In genomic region chr3:150072576-150072975, GRCh38 we compare ENCODE assay signal across 14 cellular contexts.
DNase-seq lines count a peak whose midpoint lies in the region; ATAC-seq and TF ChIP-seq lines count a peak whose summit lies in the region.
"Had no signal": no experiment of that assay in that cellular context is flagged by ENCODE, and none has a peak within 500 bp of the region (broad histone marks: within the 10 kb centered on the region; RNA-seq: fewer than 3 reads in every experiment).

No MANE protein-coding gene starts in this region.

- no peak overlapping the region for H3K4me3 ChIP-seq in SJCRH30
- H3K4me3 ChIP-seq in mesodermal cell (ENCODE audit: extremely low read depth, insufficient read depth, low read length, poor library complexity, severe bottlenecking): no peak overlapping the region
- no peak overlapping the region for H3K4me3 ChIP-seq in smooth muscle cell
- H3K4me3 ChIP-seq in osteoblast (ENCODE audit: insufficient read depth, low read length): no peak overlapping the region
- H3K4me3 ChIP-seq in right lobe of liver: no peak overlapping the region

- no peak overlapping the region for H3K4me3 Mint-ChIP-seq in activated T-helper 17 cell treated with anti-CD3 and anti-CD28 coated beads, Interleukin-2, amount 50 U/mL, for 72 hours
- H3K4me3 Mint-ChIP-seq: CD14-positive monocyte; CD8-positive, alpha-beta T cell; IgD-negative memory B cell had no signal

- H4K20me1 ChIP-seq in smooth muscle cell (ENCODE audit: low read depth) (no peaks in the 10 kb centered on the region), osteoblast (ENCODE audit: insufficient read depth, low read length) (no peaks in the 10 kb centered on the region)

- H3K4me1 Mint-ChIP-seq in activated T-helper 17 cell treated with anti-CD3 and anti-CD28 coated beads, Interleukin-2, amount 50 U/mL, for 72 hours: no peaks in the 10 kb centered on the region
- H3K4me1 Mint-ChIP-seq: CD14-positive monocyte had no signal

- no peak for TF ChIP-seq POLR2A in right lobe of liver (IDR thresholded peaks at IDR 0.05)

- H3K27ac Mint-ChIP-seq in activated T-helper 17 cell treated with anti-CD3 and anti-CD28 coated beads, Interleukin-2, amount 50 U/mL, for 72 hours: no peak overlapping the region
- H3K27ac Mint-ChIP-seq: CD14-positive monocyte; CD8-positive, alpha-beta T cell; IgD-negative memory B cell had no signal

- H3K9ac ChIP-seq in smooth muscle cell (ENCODE audit: low read depth): no peak overlapping the region

- peak overlapping the region; percentile 99 for H3K27ac ChIP-seq in SJCRH30
- H3K27ac ChIP-seq in mesodermal cell (ENCODE audit: low read depth, low read length, severe bottlenecking): peak overlapping the region; percentile 67
- peak overlapping the region; percentile 53 for H3K27ac ChIP-seq in smooth muscle cell (ENCODE audit: low read depth)
- H3K27ac ChIP-seq in osteoblast (ENCODE audit: low read depth, low read length): no peak overlapping the region
- H3K27ac ChIP-seq in right lobe of liver: no peak overlapping the region
- H3K27ac ChIP-seq: 22Rv1 had no signal

- intact Hi-C loops in right lobe of liver (cut with DNase I): no loop called here

- no peaks in the 10 kb centered on the region for H3K36me3 Mint-ChIP-seq in activated T-helper 17 cell treated with anti-CD3 and anti-CD28 coated beads, Interleukin-2, amount 50 U/mL, for 72 hours (ENCODE audit: low read depth)
- H3K36me3 Mint-ChIP-seq: CD14-positive monocyte; CD8-positive, alpha-beta T cell; IgD-negative memory B cell had no signal

- H3K27me3 ChIP-seq in SJCRH30 (no peaks in the 10 kb centered on the region), smooth muscle cell (ENCODE audit: low read depth) (no peaks in the 10 kb centered on the region), osteoblast (ENCODE audit: insufficient read depth, low read length) (no peaks in the 10 kb centered on the region), right lobe of liver (no peaks in the 10 kb centered on the region)

- H3K4me2 ChIP-seq in smooth muscle cell (peak overlapping the region; percentile 41), osteoblast (ENCODE audit: insufficient read depth, low read length) (no peak overlapping the region)

- no peaks in the 10 kb centered on the region for H3K9me3 Mint-ChIP-seq in activated T-helper 17 cell treated with anti-CD3 and anti-CD28 coated beads, Interleukin-2, amount 50 U/mL, for 72 hours
- H3K9me3 Mint-ChIP-seq: IgD-negative memory B cell had no signal

- no peaks in the 10 kb centered on the region for H3K36me3 ChIP-seq in SJCRH30
- H3K36me3 ChIP-seq in mesodermal cell (ENCODE audit: control insufficient read depth, insufficient read depth, low read length): no peaks in the 10 kb centered on the region
- no peaks in the 10 kb centered on the region for H3K36me3 ChIP-seq in smooth muscle cell (ENCODE audit: low read depth)
- no peaks in the 10 kb centered on the region for H3K36me3 ChIP-seq in osteoblast (ENCODE audit: insufficient read depth, low read length)
- no peaks in the 10 kb centered on the region for H3K36me3 ChIP-seq in right lobe of liver

- H3K79me2 ChIP-seq in smooth muscle cell (ENCODE audit: low read depth) (no peaks in the 10 kb centered on the region), osteoblast (ENCODE audit: insufficient read depth, low read length) (no peaks in the 10 kb centered on the region)

- DNase-seq in DMS79 treated with DMSO at 0.1 percent for 48 hours (lab: John Stamatoyannopoulos, UW) (peak; percentile 81), DMS79 (lab: John Stamatoyannopoulos, UW) (no peak), SJCRH30 (no peak), smooth muscle cell (lab: John Stamatoyannopoulos, UW; ENCODE audit: unreplicated experiment) (no peak), osteoblast (ENCODE audit: insufficient read length, low spot score, missing footprints) (no peak), right lobe of liver (no peak)
- DNase-seq: CD8-positive, alpha-beta T cell; COR-L47; DMS153 had no signal

- WGBS in mesodermal cell (ENCODE audit: insufficient coverage in 2 of 2), 2 experiments: 83 to 96% methylated on average over 3 to 4 of the region's 6 CpGs
- WGBS in smooth muscle cell (ENCODE audit: low lambda C conversion rate): 88% methylated on average over 6 of the region's 6 CpGs
- 71% methylated on average over 6 of the region's 6 CpGs for WGBS in right lobe of liver (ENCODE audit: insufficient coverage, low coverage, low lambda C conversion rate, missing lambda C conversion rate)

- H3K4me1 ChIP-seq in SJCRH30 (peaks cover 59% of the 10 kb centered on the region), mesodermal cell (ENCODE audit: control insufficient read depth, insufficient read depth, low read length, poor library complexity, severe bottlenecking) (peaks cover 19% of the 10 kb centered on the region), smooth muscle cell (ENCODE audit: low read depth) (no peaks in the 10 kb centered on the region), osteoblast (ENCODE audit: insufficient read depth, low read length) (peaks cover 18% of the 10 kb centered on the region), right lobe of liver (no peaks in the 10 kb centered on the region)

- peaks cover 13% of the 10 kb centered on the region for H3K9me3 ChIP-seq in SJCRH30 (replicated peaks)
- H3K9me3 ChIP-seq in mesodermal cell (ENCODE audit: control insufficient read depth, low read length): peaks cover 24% of the 10 kb centered on the region
- H3K9me3 ChIP-seq in smooth muscle cell (replicated peaks; ENCODE audit: low read depth): no peaks in the 10 kb centered on the region
- H3K9me3 ChIP-seq in osteoblast (ENCODE audit: low read depth, low read length): no peaks in the 10 kb centered on the region
- no peaks in the 10 kb centered on the region for H3K9me3 ChIP-seq in right lobe of liver

- peaks cover 37% of the 10 kb centered on the region for H3K27me3 Mint-ChIP-seq in activated T-helper 17 cell treated with anti-CD3 and anti-CD28 coated beads, Interleukin-2, amount 50 U/mL, for 72 hours

- no peak overlapping the region for H2AFZ ChIP-seq in smooth muscle cell (ENCODE audit: low read depth)
- H2AFZ ChIP-seq in osteoblast (ENCODE audit: low read length): no peak overlapping the region

- no peak for ATAC-seq in activated T-helper 17 cell treated with anti-CD3 and anti-CD28 coated beads, Interleukin-2, amount 50 U/mL, for 72 hours (replicated peaks)
- ATAC-seq in right lobe of liver: no peak
- ATAC-seq: CD8-positive, alpha-beta T cell had no signal

- TF ChIP-seq CTCF in smooth muscle cell (IDR thresholded peaks at IDR 0.05; ENCODE audit: borderline replicate concordance, insufficient read depth, poor library complexity, severe bottlenecking) (no peak), osteoblast (IDR thresholded peaks at IDR 0.05; ENCODE audit: extremely low read depth, low read depth, low read length) (no peak), right lobe of liver (IDR thresholded peaks at IDR 0.05) (no peak)

- H3F3A ChIP-seq in smooth muscle cell (ENCODE audit: low read depth): peaks cover 25% of the 10 kb centered on the region

Comparison
In these comparisons a context has a peak if more than half of its experiments do, and no peak if none do; other contexts are left out.
1. H3K27ac ChIP-seq: peak in SJCRH30 (single experiment), mesodermal cell (single experiment) and smooth muscle cell (single experiment); none in osteoblast (single experiment) and right lobe of liver (0 of 3).